Comparison of ENCODE assay signal across 8 cellular contexts in the genomic region with DNA sequence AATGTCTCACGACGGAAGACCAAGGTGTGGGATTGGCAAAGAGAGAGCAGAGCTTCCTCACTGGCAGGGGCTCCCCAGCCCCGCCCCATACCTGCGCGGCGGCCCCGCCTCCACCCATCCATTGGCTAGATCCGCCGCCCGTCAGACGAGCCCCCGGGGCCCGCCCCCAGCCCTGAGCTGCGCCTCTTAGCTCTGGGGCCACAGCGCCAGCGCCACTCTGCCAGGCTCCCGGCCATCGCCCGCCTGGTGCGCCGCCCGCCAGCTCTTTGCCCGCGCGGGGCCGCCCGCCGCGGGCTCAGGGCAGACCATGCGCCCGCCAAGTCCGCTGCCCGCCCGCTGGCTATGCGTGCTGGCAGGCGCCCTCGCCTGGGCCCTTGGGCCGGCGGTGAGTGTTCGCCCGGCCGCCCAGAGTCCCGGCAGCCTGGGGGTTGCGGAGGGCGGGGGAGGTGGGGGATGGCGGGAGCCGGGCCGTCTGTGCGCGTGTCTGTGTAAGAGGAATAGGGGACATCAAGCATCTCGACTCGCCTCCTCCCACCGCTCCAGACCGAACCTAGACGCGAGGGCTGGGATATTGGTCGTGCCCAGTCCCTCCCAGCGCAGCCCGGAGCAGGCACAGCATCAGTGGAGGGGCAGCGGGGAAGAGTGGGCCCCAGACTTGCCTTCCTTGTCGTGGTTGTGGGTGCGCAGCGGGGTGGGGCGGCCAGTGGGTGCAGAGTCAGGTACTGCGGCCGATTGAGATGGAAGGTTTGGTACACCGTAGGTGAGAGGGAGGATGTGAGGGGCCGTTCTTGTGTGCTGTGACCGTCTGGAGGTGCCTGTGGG. TPM values are rescaled to one million over a fixed set of nuclear protein-coding genes. Genes with fewer than 3 reads are reported as not detected.
DNase-seq lines count a peak whose midpoint lies in the region; ATAC-seq and TF ChIP-seq lines count a peak whose summit lies in the region.

A gene with protein sequence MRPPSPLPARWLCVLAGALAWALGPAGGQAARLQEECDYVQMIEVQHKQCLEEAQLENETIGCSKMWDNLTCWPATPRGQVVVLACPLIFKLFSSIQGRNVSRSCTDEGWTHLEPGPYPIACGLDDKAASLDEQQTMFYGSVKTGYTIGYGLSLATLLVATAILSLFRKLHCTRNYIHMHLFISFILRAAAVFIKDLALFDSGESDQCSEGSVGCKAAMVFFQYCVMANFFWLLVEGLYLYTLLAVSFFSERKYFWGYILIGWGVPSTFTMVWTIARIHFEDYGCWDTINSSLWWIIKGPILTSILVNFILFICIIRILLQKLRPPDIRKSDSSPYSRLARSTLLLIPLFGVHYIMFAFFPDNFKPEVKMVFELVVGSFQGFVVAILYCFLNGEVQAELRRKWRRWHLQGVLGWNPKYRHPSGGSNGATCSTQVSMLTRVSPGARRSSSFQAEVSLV (plus strand): TSS at position 215 of the 822 bp plus-strand sequence. CDS start 93 bp downstream, at position 308.

- no peak within 1 kb of the TSS for H3K27ac ChIP-seq in ectodermal cell (ENCODE audit: insufficient read depth, low read depth, low read length, poor library complexity, severe bottlenecking)

- H3K9me3 ChIP-seq in ectodermal cell (ENCODE audit: control insufficient read depth, low read length): no peaks in the 10 kb centered on the region

- H3K36me3 ChIP-seq in ectodermal cell (ENCODE audit: control insufficient read depth, insufficient read depth, low read length): no peaks in the 10 kb centered on the region

- ATAC-seq in GM18873 (IDR thresholded peaks at IDR 0.05; ENCODE audit: low FRiP score, unreplicated experiment) (peak; percentile 68), HG03139 (IDR thresholded peaks at IDR 0.05; ENCODE audit: unreplicated experiment) (peak; percentile 82)
- peak; percentile 96 for ATAC-seq in activated CD8-positive, alpha-beta T cell treated with anti-CD3 and anti-CD28 coated beads for 36 hours

- H3K4me1 Mint-ChIP-seq in activated CD8-positive, alpha-beta T cell treated with anti-CD3 and anti-CD28 coated beads for 36 hours (ENCODE audit: low read depth): peaks cover 35% of the 10 kb centered on the region

- H3K27me3 ChIP-seq in ectodermal cell (ENCODE audit: control insufficient read depth, insufficient read depth, low read length, poor library complexity, severe bottlenecking): peaks cover 65% of the 10 kb centered on the region

- POLR2A ChIA-PET in activated CD8-positive, alpha-beta T cell treated with anti-CD3 and anti-CD28 coated beads for 36 hours (lab: Charles Lee): interaction anchor here (0.7 to 2.6 kb wide), 10 partner anchors 8 to 248 kb away, joined by 3 to 11 read pairs (median 4); partner anchors contain the start of gene NKTR

- H3K4me3 ChIP-seq in ectodermal cell (ENCODE audit: insufficient read depth, low read depth, low read length): peak within 1 kb of the TSS; percentile 46

- H3K27ac Mint-ChIP-seq in activated CD8-positive, alpha-beta T cell treated with anti-CD3 and anti-CD28 coated beads for 36 hours: peak within 1 kb of the TSS; percentile 68

- no peak for TF ChIP-seq CTCF in activated CD8-positive, alpha-beta T cell treated with anti-CD3 and anti-CD28 coated beads for 36 hours (IDR thresholded peaks at IDR 0.05)

- DNase-seq in ACHN: peak; percentile 51
- DNase-seq in NCI-H510A (lab: John Stamatoyannopoulos, UW): peak; percentile 61
- peak; percentile 93 for DNase-seq in activated CD8-positive, alpha-beta T cell treated with anti-CD3 and anti-CD28 coated beads for 36 hours
- peak; percentile 90 for DNase-seq in mesenteric fat pad (ENCODE audit: low spot score)
- DNase-seq in stimulated activated CD8-positive, alpha-beta memory T cell treated with anti-CD3 and anti-CD28 coated beads, Interleukin-15, amount 100 ng/mL, for 1 hour (ENCODE audit: low read depth): peak; percentile 87

- no peaks in the 10 kb centered on the region for H3K9me3 Mint-ChIP-seq in activated CD8-positive, alpha-beta T cell treated with anti-CD3 and anti-CD28 coated beads for 36 hours

- H3K4me1 ChIP-seq in ectodermal cell (ENCODE audit: control insufficient read depth, insufficient read depth, low read length): peaks cover 14% of the 10 kb centered on the region

- no peaks in the 10 kb centered on the region for H3K36me3 Mint-ChIP-seq in activated CD8-positive, alpha-beta T cell treated with anti-CD3 and anti-CD28 coated beads for 36 hours (ENCODE audit: low read depth)

- H3K4me3 Mint-ChIP-seq in activated CD8-positive, alpha-beta T cell treated with anti-CD3 and anti-CD28 coated beads for 36 hours: peak within 1 kb of the TSS; percentile 86

- WGBS in ectodermal cell, 2 experiments: 9% methylated on average over 69 of the region's 69 CpGs

- intact Hi-C loops in activated CD8-positive, alpha-beta T cell treated with anti-CD3 and anti-CD28 coated beads for 36 hours (cut with micrococcal nuclease): loop anchor here (5.0 kb wide), 1 partner anchor 35 kb away; no protein-coding TSS in a partner anchor

- CTCF ChIA-PET in activated CD8-positive, alpha-beta T cell treated with anti-CD3 and anti-CD28 coated beads for 36 hours (lab: Charles Lee): interaction anchor here (0.7 to 4.8 kb wide), 13 partner anchors 8 to 255 kb away, joined by 3 to 111 read pairs (median 7); partner anchors contain the start of gene SEC22C

- in situ Hi-C loops in ACHN (cut with HindIII; ENCODE audit: low pct_ligation_motif_present, low pct_unique_long_range_greater_than_20kb, low sequenced_read_pairs): no loop called here

- peaks cover 13% of the 10 kb centered on the region for H3K27me3 Mint-ChIP-seq in activated CD8-positive, alpha-beta T cell treated with anti-CD3 and anti-CD28 coated beads for 36 hours

RNA-seq across cellular contexts. Expression of the gene that starts here (rescaled TPM):
- total RNA-seq in activated CD8-positive, alpha-beta T cell treated with anti-CD3 and anti-CD28 coated beads for 36 hours: 1 to 10 TPM; 8.5 to 9.0 TPM
- 0.96 TPM for polyA plus RNA-seq in ectodermal cell (2013, experiment 1 of 4)
- polyA plus RNA-seq in ectodermal cell (2013, experiment 2 of 4): 1.1 TPM
- 0.75 TPM for polyA plus RNA-seq in ectodermal cell (2013, experiment 3 of 4)
- polyA plus RNA-seq in ectodermal cell (2013, experiment 4 of 4): 0.49 TPM
- 2.4 TPM for total RNA-seq in mesenteric fat pad
